8 cellular contexts compared by ENCODE assay signal in genomic region chr6:41591859-41592502, GRCh38. TPM values are rescaled to one million over a fixed set of nuclear protein-coding genes. Genes with fewer than 3 reads are reported as not detected.
DNase-seq lines count a peak whose midpoint lies in the region; ATAC-seq, FAIRE-seq and TF ChIP-seq lines count a peak whose summit lies in the region.

No MANE protein-coding gene starts in this region.

- H3K27me3 Mint-ChIP-seq in central memory CD8-positive, alpha-beta T cell, result no peaks in the 10 kb centered on the region

- peaks cover 1% of the 10 kb centered on the region for H3K36me3 Mint-ChIP-seq in central memory CD8-positive, alpha-beta T cell (ENCODE audit: insufficient read depth)

- no peaks in the 10 kb centered on the region for H3K4me1 ChIP-seq in left lung

- H3K9me3 ChIP-seq in left lung, result no peaks in the 10 kb centered on the region

- no peaks in the 10 kb centered on the region for H3K9me3 Mint-ChIP-seq in central memory CD8-positive, alpha-beta T cell

- intact Hi-C loops in left lung (cut with DNase I), result loop anchor here in 1 of 2 donors (5.0 to 10.0 kb wide), 3 partner anchors 130 to 225 kb away; no protein-coding TSS in a partner anchor

- no peak overlapping the region for H3K27ac Mint-ChIP-seq in central memory CD8-positive, alpha-beta T cell (ENCODE audit: low read depth)

- H3K4me1 Mint-ChIP-seq in central memory CD8-positive, alpha-beta T cell, result peaks cover 7% of the 10 kb centered on the region

- H3K27ac ChIP-seq in 22Rv1, result no peak overlapping the region
- no peak overlapping the region for H3K27ac ChIP-seq in left lung

- H3K36me3 ChIP-seq in left lung, result peaks cover 0 to 73% of the 10 kb centered on the region in 2 donors

- peak; percentile 76 for FAIRE-seq in GM12891 (lab: Jason Lieb, UNC)

- no peak overlapping the region for H3K4me3 ChIP-seq in left lung

- H3K4me3 Mint-ChIP-seq in central memory CD8-positive, alpha-beta T cell, result no peak overlapping the region

- no peaks in the 10 kb centered on the region for H3K27me3 ChIP-seq in left lung

- ATAC-seq in central memory CD8-positive, alpha-beta T cell (replicated peaks; ENCODE audit: extremely low read depth, poor library complexity, severe bottlenecking), result peak; percentile 43
- ATAC-seq in left lung (peak; percentile 88), GM21526 (IDR thresholded peaks at IDR 0.05; ENCODE audit: low FRiP score, unreplicated experiment) (no peak)

- TF ChIP-seq CTCF in 22Rv1 (IDR thresholded peaks at IDR 0.05) (peak; percentile 90), left lung (IDR thresholded peaks at IDR 0.05) (peak; percentile 92 to 93)

- DNase-seq in GM12891 (ENCODE audit: insufficient read length, low spot score) (peak; percentile 91), NCI-H2227 (lab: John Stamatoyannopoulos, UW; ENCODE audit: unreplicated experiment) (peak; percentile 66), left lung (peak in 1 of 2 donors; percentile 64)
- DNase-seq in activated CD4-positive, alpha-beta T cell treated with anti-CD3 and anti-CD28 coated beads for 1 hour, result peak; percentile 71
- DNase-seq in central memory CD8-positive, alpha-beta T cell (ENCODE audit: low spot score in 2 of 2), result peak; percentile 69 to 80
- peak; percentile 49 to 76 (median 63) for DNase-seq in stimulated activated CD4-positive, alpha-beta T cell treated with anti-CD3 and anti-CD28 coated beads, TNF-alpha, amount 100 ng/mL, for 1 hour (ENCODE audit: low read depth in 3 of 3, low spot score in 1 of 3)

- TF ChIP-seq POLR2A in GM12891 (IDR thresholded peaks at IDR 0.05; ENCODE audit: low read depth, low read length), result no peak

TF ChIP-seq in GM12891, 5 proteins besides CTCF, POLR2A, EP300 and RAD21:
- TF ChIP-seq SPI1 (IDR thresholded peaks at IDR 0.05; ENCODE audit: low read depth, low read length) (no peak), POU2F2 (IDR thresholded peaks at IDR 0.05; ENCODE audit: low read depth, low read length) (no peak; the same call in 1 of the 2 replicates), POLR2AphosphoS5 (IDR thresholded peaks at IDR 0.05; ENCODE audit: low read depth, low read length) (no peak), TAF1 (IDR thresholded peaks at IDR 0.05; ENCODE audit: low read depth, low read length) (no peak), PAX5 (IDR thresholded peaks at IDR 0.05; ENCODE audit: insufficient read depth, low read length, severe bottlenecking) (no peak)

RNA-seq across cellular contexts. Expression of gene FOXP4, which starts 45.8 kb away (rescaled TPM):
- polyA plus RNA-seq in GM12891 (2012; ENCODE audit: low read depth, missing spikeins), result 18.2 TPM
- total RNA-seq in left lung, result 10 to 100 TPM; 26.9 to 33.7 TPM

RNA-seq across cellular contexts. Expression of gene MDFI, which starts 46.3 kb away (rescaled TPM):
- not detected for polyA plus RNA-seq in GM12891 (2012; ENCODE audit: low read depth, missing spikeins)
- 10 to 100 TPM; 25.9 to 45.9 TPM for total RNA-seq in left lung
